ENCODE assay signal across 8 cellular contexts in genomic region chr1:226187019-226187322, GRCh38. TPM values are rescaled to one million over a fixed set of nuclear protein-coding genes. Genes with fewer than 3 reads are reported as not detected.
DNase-seq lines count a peak whose midpoint lies in the region; ATAC-seq and TF ChIP-seq lines count a peak whose summit lies in the region.

No MANE protein-coding gene starts in this region.

- no peaks in the 10 kb centered on the region for H3K27me3 Mint-ChIP-seq in MCF 10A (ENCODE audit: insufficient read depth, unreplicated experiment)

- TF ChIP-seq POLR2A in heart left ventricle (IDR thresholded peaks at IDR 0.05) (no peak), uterus (IDR thresholded peaks at IDR 0.05) (no peak)

- H3K4me1 ChIP-seq in heart left ventricle (peaks cover 5 to 41% (median 26%) of the 10 kb centered on the region in 12 donors), mesodermal cell (ENCODE audit: control insufficient read depth, insufficient read depth, low read length, poor library complexity, severe bottlenecking) (peaks cover 13% of the 10 kb centered on the region), uterus (peaks cover 0 to 4% of the 10 kb centered on the region in 2 donors)

- no peaks in the 10 kb centered on the region for H3K9me3 Mint-ChIP-seq in MCF 10A (ENCODE audit: unreplicated experiment)

- CTCF ChIA-PET in MCF 10A (lab: Yijun Ruan, JAX) = interaction anchor here (0.8 to 1.2 kb wide), 3 partner anchors 10 to 62 kb away, joined by 3 to 7 read pairs (median 4); no protein-coding TSS in a partner anchor

- no peaks in the 10 kb centered on the region for H3K36me3 ChIP-seq in heart left ventricle
- peaks cover 9% of the 10 kb centered on the region for H3K36me3 ChIP-seq in mesodermal cell (ENCODE audit: control insufficient read depth, insufficient read depth, low read length)
- H3K36me3 ChIP-seq in uterus = no peaks in the 10 kb centered on the region

- H3K27me3 ChIP-seq in heart left ventricle (no peaks in the 10 kb centered on the region), uterus (no peaks in the 10 kb centered on the region)

- TF ChIP-seq CTCF in heart left ventricle (IDR thresholded peaks at IDR 0.05) (no peak), MCF 10A (IDR thresholded peaks at IDR 0.05; ENCODE audit: unreplicated experiment) (no peak), uterus (IDR thresholded peaks at IDR 0.05) (no peak)

- no peak for DNase-seq in heart left ventricle
- no peak for DNase-seq in Right ventricle myocardium inferior (ENCODE audit: missing footprints)
- no peak for DNase-seq in MCF 10A (ENCODE audit: unreplicated experiment)
- DNase-seq in uterus = no peak
- no peak for DNase-seq in cerebellar nuclear complex (lab: John Stamatoyannopoulos, UW)
- no peak for DNase-seq in UCSD-AML1 (lab: John Stamatoyannopoulos, UW; ENCODE audit: unreplicated experiment)

- H3K4me3 Mint-ChIP-seq in MCF 10A (ENCODE audit: unreplicated experiment) = peak overlapping the region; percentile 93

- peaks cover 29% of the 10 kb centered on the region for H3K4me1 Mint-ChIP-seq in MCF 10A (ENCODE audit: insufficient read depth, unreplicated experiment)

- no peaks in the 10 kb centered on the region for H3K9me3 ChIP-seq in heart left ventricle
- H3K9me3 ChIP-seq in mesodermal cell (ENCODE audit: control insufficient read depth, low read length) = no peaks in the 10 kb centered on the region
- no peaks in the 10 kb centered on the region for H3K9me3 ChIP-seq in uterus

- ATAC-seq in heart left ventricle = no peak
- no peak for ATAC-seq in Right ventricle myocardium inferior
- ATAC-seq in HG03432 (IDR thresholded peaks at IDR 0.05; ENCODE audit: unreplicated experiment) = no peak

- POLR2A ChIA-PET in MCF 10A (lab: Yijun Ruan, JAX) = interaction anchor here (0.8 to 7.0 kb wide), 8 partner anchors 16 to 220 kb away, joined by 3 to 67 read pairs (median 4); partner anchors contain the start of genes LIN9 and PARP1

- BruUV-seq in MCF 10A (replicated peaks; lab: Mats Ljungman, UMichigan) = TSS peak; percentile 76

- peak overlapping the region; percentile 62 to 98 (median 80) for H3K4me3 ChIP-seq in heart left ventricle
- H3K4me3 ChIP-seq in mesodermal cell (ENCODE audit: extremely low read depth, insufficient read depth, low read length, poor library complexity, severe bottlenecking) = peak overlapping the region; percentile 83
- peak overlapping the region; percentile 68 to 73 for H3K4me3 ChIP-seq in uterus

- intact Hi-C loops in heart left ventricle (cut with DNase I) (loop anchor here in 3 of 10 donors (5.0 kb wide), 2 partner anchors 120 to 125 kb away; partner anchors contain the start of gene H3-3A (in 2 of the 3)), Right ventricle myocardium inferior (cut with DNase I) (loop anchor here (5.0 kb wide), 1 partner anchor 125 kb away; the partner anchor contains the start of gene H3-3A), MCF 10A (cut with micrococcal nuclease) (loop anchor here (2.0 to 5.0 kb wide), 2 partner anchors 125 to 220 kb away; partner anchors contain the start of gene H3-3A), uterus (cut with DNase I; ENCODE audit: low total_unique reads) (no loop called here)

- WGBS in heart left ventricle, 4 donors = 9 to 10% (median 10%) methylated on average over 10 of the region's 10 CpGs
- 0 to 15% methylated on average over 6 to 10 of the region's 10 CpGs for WGBS in mesodermal cell (ENCODE audit: insufficient coverage in 2 of 2), 2 experiments

- H3K27ac ChIP-seq in heart left ventricle (peak overlapping the region; percentile 82 to 96 (median 92)), mesodermal cell (ENCODE audit: low read depth, low read length, severe bottlenecking) (peak overlapping the region; percentile 93), uterus (peak overlapping the region; percentile 85 to 90)

- H3K27ac Mint-ChIP-seq in MCF 10A (ENCODE audit: low read depth, unreplicated experiment) = peak overlapping the region; percentile 93

- H3K36me3 Mint-ChIP-seq in MCF 10A (ENCODE audit: insufficient read depth, unreplicated experiment) = peaks cover 7% of the 10 kb centered on the region

RNA-seq across cellular contexts. Expression of gene ACBD3, which starts 0.4 kb away (rescaled TPM):
- total RNA-seq in heart left ventricle (10 to 100 TPM; 23.6 to 39.1 (median 28.4) TPM), Right ventricle myocardium inferior (27.4 TPM), MCF 10A (2022) (93.9 and 122 TPM in 2 replicates), uterus (10 to 100 TPM; 33.5 to 95.8 (median 46.8) TPM)
- 10 to 100 TPM in 1 of 2 donors, 1 to 10 TPM in 1; 9.3 to 24.3 TPM for polyA plus RNA-seq in heart left ventricle
- 48.0 TPM for polyA plus RNA-seq in mesodermal cell (2013, experiment 1 of 2)
- 47.7 TPM for polyA plus RNA-seq in mesodermal cell (2013, experiment 2 of 2)

RNA-seq across cellular contexts. Expression of gene MIXL1, which starts 36.5 kb away (rescaled TPM):
- total RNA-seq in heart left ventricle (under 1 TPM in 2 of 9 donors, not detected in 7; 0.32 to 0.84 TPM), Right ventricle myocardium inferior (not detected), MCF 10A (2022) (not detected in 2 replicates), uterus (not detected)
- polyA plus RNA-seq in heart left ventricle = under 1 TPM in 1 of 2 donors, not detected in 1; 0.06 TPM
- 4.7 TPM for polyA plus RNA-seq in mesodermal cell (2013, experiment 1 of 2)
- polyA plus RNA-seq in mesodermal cell (2013, experiment 2 of 2) = 2.9 TPM
